8 cellular contexts compared by ENCODE assay signal in genomic region chr19:480016-480855, GRCh38. TPM values are rescaled to one million over a fixed set of nuclear protein-coding genes. Genes with fewer than 3 reads are reported as not detected.
DNase-seq lines count a peak whose midpoint lies in the region; ATAC-seq and TF ChIP-seq lines count a peak whose summit lies in the region.

No MANE protein-coding gene starts in this region.

- no peaks in the 10 kb centered on the region for H3K9me3 ChIP-seq in parathyroid adenoma (ENCODE audit: control insufficient read depth, low read length)

- ATAC-seq in activated naive CD4-positive, alpha-beta T cell treated with anti-CD3 and anti-CD28 coated beads, Interleukin-2, amount 50 U/mL, for 72 hours: peak; percentile 55 to 71
- no peak for ATAC-seq in GM19467 (IDR thresholded peaks at IDR 0.05; ENCODE audit: unreplicated experiment)
- ATAC-seq in GM21367 (IDR thresholded peaks at IDR 0.05; ENCODE audit: unreplicated experiment): no peak

- intact Hi-C loops in head of caudate nucleus (cut with DNase I): loop anchor here (10.0 kb wide), 1 partner anchor 95 kb away; no protein-coding TSS in a partner anchor

- H3K9ac ChIP-seq in parathyroid adenoma: no peak overlapping the region

- H2AFZ ChIP-seq in parathyroid adenoma: peak overlapping the region; percentile 59

- H3K36me3 ChIP-seq in parathyroid adenoma (ENCODE audit: control insufficient read depth, insufficient read depth, low read length): no peaks in the 10 kb centered on the region

- no peaks in the 10 kb centered on the region for H3K4me1 ChIP-seq in parathyroid adenoma

- no peak overlapping the region for H3K27ac ChIP-seq in parathyroid adenoma

- H3K27ac Mint-ChIP-seq in activated naive CD4-positive, alpha-beta T cell treated with anti-CD3 and anti-CD28 coated beads, Interleukin-2, amount 50 U/mL, for 72 hours: peak overlapping the region; percentile 81 to 97

- peak overlapping the region; percentile 48 for H3K4me3 ChIP-seq in parathyroid adenoma (ENCODE audit: low read depth, low read length)

- peaks cover 18 to 28% of the 10 kb centered on the region in 2 donors for H3K9me3 Mint-ChIP-seq in activated naive CD4-positive, alpha-beta T cell treated with anti-CD3 and anti-CD28 coated beads, Interleukin-2, amount 50 U/mL, for 72 hours

- DNase-seq in GF-D8 (lab: John Stamatoyannopoulos, UW) (peak; percentile 0), NCI-H82 (lab: John Stamatoyannopoulos, UW) (peak; percentile 83), head of caudate nucleus (peak; percentile 60 to 91 (median 81)), SW480 (ENCODE audit: low spot score) (no peak)
- DNase-seq in activated naive CD4-positive, alpha-beta T cell treated with anti-CD3 and anti-CD28 coated beads, Interleukin-2, amount 50 U/mL, for 72 hours (ENCODE audit: low spot score in 2 of 2): peak in 1 of 2 donors; percentile 60

- no peaks in the 10 kb centered on the region for H3K79me2 ChIP-seq in parathyroid adenoma

- H3K36me3 Mint-ChIP-seq in activated naive CD4-positive, alpha-beta T cell treated with anti-CD3 and anti-CD28 coated beads, Interleukin-2, amount 50 U/mL, for 72 hours: peaks cover 5 to 19% of the 10 kb centered on the region in 2 donors

- TF ChIP-seq CTCF in parathyroid adenoma (IDR thresholded peaks at IDR 0.05): peak; percentile 77

- H3K4me2 ChIP-seq in parathyroid adenoma (ENCODE audit: low read length): peak overlapping the region; percentile 82

- no peaks in the 10 kb centered on the region for H3K27me3 ChIP-seq in parathyroid adenoma (ENCODE audit: control insufficient read depth, insufficient read depth, low read length)

RNA-seq across cellular contexts. Expression of gene MADCAM1, which starts 16.1 kb away (rescaled TPM):
- total RNA-seq in activated naive CD4-positive, alpha-beta T cell treated with anti-CD3 and anti-CD28 coated beads, Interleukin-2, amount 50 U/mL, for 72 hours: under 1 TPM; 0.25 to 0.47 TPM

RNA-seq across cellular contexts. Expression of gene SHC2, which starts 19.4 kb away (rescaled TPM):
- total RNA-seq in activated naive CD4-positive, alpha-beta T cell treated with anti-CD3 and anti-CD28 coated beads, Interleukin-2, amount 50 U/mL, for 72 hours: not detected

RNA-seq across cellular contexts. Expression of gene TPGS1, which starts 27.1 kb away (rescaled TPM):
- total RNA-seq in activated naive CD4-positive, alpha-beta T cell treated with anti-CD3 and anti-CD28 coated beads, Interleukin-2, amount 50 U/mL, for 72 hours: 10 to 100 TPM in 1 of 2 donors, 1 to 10 TPM in 1; 5.9 to 10.2 TPM

RNA-seq across cellular contexts. Expression of gene CDC34, which starts 51.3 kb away (rescaled TPM):
- 10 to 100 TPM; 46.3 to 59.6 TPM for total RNA-seq in activated naive CD4-positive, alpha-beta T cell treated with anti-CD3 and anti-CD28 coated beads, Interleukin-2, amount 50 U/mL, for 72 hours

Comparison
In these comparisons a context has a peak if more than half of its experiments do, and no peak if none do; other contexts are left out.
1. ATAC-seq: peak in activated naive CD4-positive, alpha-beta T cell treated with anti-CD3 and anti-CD28 coated beads, Interleukin-2, amount 50 U/mL, for 72 hours (2 of 2); none in GM19467 (single experiment) and GM21367 (single experiment).